In the genomic region with DNA sequence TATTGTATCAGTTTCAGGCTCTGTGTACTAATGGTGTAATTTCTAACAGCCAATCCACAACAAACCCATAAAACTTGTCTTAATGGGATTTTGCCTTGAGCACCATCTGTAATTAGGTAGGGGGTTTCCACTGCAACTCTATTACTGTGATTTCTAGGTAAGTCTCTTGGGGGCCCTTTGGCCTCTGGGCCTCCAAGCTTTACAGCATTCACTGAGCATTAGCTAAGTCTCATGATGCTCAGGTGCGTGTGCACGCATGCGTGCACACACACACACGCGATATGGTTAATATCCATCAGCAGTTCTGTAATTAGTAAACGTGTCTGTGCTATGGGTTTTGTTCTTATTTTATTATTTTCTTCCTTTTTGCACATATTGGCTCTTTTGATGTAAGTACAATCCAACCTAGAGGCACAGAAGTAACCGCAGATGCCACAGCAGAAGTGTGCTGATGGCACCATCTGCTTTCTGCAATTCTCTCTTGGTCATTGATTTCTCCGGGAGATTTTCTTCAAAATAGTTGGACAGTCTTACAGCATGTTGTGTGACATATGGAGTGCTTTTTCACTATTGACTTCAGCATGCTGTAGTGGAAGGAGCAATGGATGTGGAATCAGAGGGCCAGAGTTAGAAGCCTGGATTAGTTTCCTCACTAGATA, we compare ENCODE assay signal across 22 cellular contexts.
"Had no signal": no experiment of that assay in that cellular context is flagged by ENCODE, and none has a peak within 500 bp of the region (broad histone marks: within the 10 kb centered on the region; RNA-seq: fewer than 3 reads in every experiment).

No MANE protein-coding gene starts in this region.

- ATAC-seq: body of pancreas; esophagus mucosa; heart right ventricle; naive thymus-derived CD8-positive, alpha-beta T cell; right cardiac atrium; stimulated activated naive CD8-positive, alpha-beta T cell treated with anti-CD3 and anti-CD28 coated beads, Interleukin-15, Interleukin-2, amounts not matched to agents 100 U/mL and 50 U/mL, for 24 hours had no signal

- H3K36me3 ChIP-seq: adrenal gland, cardiac muscle cell, heart right ventricle, neural progenitor cell, thoracic aorta, uterus had no signal

- H3K27me3 ChIP-seq: adrenal gland, body of pancreas, cardiac muscle cell, heart right ventricle, neural progenitor cell, uterus had no signal

- H3K9me3 ChIP-seq: adrenal gland, body of pancreas, heart right ventricle, thoracic aorta, uterus had no signal

- H3K27ac ChIP-seq: adrenal gland, body of pancreas, cardiac muscle cell, heart right ventricle, neural progenitor cell, parathyroid adenoma, thoracic aorta, uterus had no signal

- H3K4me1 ChIP-seq: adrenal gland, body of pancreas, heart right ventricle, parathyroid adenoma, uterus had no signal

- H3K4me3 ChIP-seq: adrenal gland, body of pancreas, cardiac muscle cell, heart right ventricle, neural progenitor cell, thoracic aorta, uterus had no signal

- DNase-seq: activated CD4-positive, alpha-beta T cell treated with anti-CD3 and anti-CD28 coated beads for 48 hours; activated CD4-positive, alpha-beta T cell treated with anti-CD3 and anti-CD28 coated beads, Interleukin-2, amount 50 U/mL, for 48 hours; activated CD8-positive, alpha-beta memory T cell treated with anti-CD3 and anti-CD28 coated beads for 24 hours; activated effector memory CD4-positive, alpha-beta T cell treated with Interleukin-2 at 50 U/mL for 16 hours; activated naive CD4-positive, alpha-beta T cell treated with Interleukin-2 at 50 U/mL for 16 hours; adrenal gland; aorta; body of pancreas; cortex of kidney; foreskin fibroblast; heart right ventricle; naive thymus-derived CD8-positive, alpha-beta T cell; occipital lobe; right cardiac atrium; stimulated activated CD4-positive, alpha-beta T cell treated with anti-CD3 and anti-CD28 coated beads, Interleukin-4, amount 100 ng/mL, for 1 hour; stimulated activated naive CD8-positive, alpha-beta T cell treated with anti-CD3 and anti-CD28 coated beads, Interleukin-15, Interleukin-2, amounts not matched to agents 100 U/mL and 50 U/mL, for 24 hours; uterus had no signal
